In the genomic region with DNA sequence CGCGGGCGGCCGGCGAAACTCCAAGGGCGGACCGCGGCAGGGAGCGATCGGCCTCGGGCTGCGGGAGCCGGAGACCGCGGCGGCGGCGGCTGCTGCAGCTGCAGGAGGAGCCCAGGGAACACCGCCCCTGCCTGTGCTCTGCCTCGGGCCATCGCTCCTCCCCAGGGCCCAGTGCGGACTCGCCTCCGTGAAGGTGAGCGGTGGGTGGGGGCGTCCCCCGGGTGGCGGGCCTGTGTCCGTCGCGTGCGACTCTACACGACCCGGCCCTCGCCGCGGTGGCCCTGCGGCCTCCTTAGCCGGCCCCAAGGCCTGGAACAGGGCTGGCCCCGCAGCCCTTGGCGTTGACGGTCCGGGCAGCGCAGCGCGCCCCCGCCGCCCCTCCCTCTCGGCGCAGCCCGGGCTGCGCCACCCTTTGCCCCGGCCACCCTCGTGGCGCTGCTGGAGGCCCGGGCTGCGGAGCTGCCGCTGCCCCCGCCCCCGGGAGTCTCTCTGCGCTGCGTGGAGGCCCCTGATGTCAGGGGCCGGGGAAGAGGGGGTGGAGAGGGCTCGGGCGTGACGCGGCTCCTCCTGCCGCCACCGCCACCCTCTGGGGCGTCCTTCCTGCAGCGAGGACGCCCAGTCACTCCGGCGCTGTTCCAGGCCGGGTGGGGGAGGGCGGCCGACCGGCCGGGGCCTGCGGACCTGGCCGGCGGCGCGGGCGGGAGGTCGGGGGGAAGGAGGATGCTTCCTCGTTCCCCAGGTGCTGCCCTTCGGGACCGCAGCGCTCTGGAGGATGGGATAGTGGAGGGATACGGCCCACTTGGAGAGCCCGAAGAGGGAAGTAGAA, we compare ENCODE assay signal across 1 cellular context.
TF ChIP-seq lines count a peak whose summit lies in the region.

No MANE protein-coding gene starts in this region.

TF ChIP-seq in GM12878, 131 proteins besides CTCF, POLR2A, EP300 and RAD21 (continued from another document):
- TF ChIP-seq, protein P1, sequence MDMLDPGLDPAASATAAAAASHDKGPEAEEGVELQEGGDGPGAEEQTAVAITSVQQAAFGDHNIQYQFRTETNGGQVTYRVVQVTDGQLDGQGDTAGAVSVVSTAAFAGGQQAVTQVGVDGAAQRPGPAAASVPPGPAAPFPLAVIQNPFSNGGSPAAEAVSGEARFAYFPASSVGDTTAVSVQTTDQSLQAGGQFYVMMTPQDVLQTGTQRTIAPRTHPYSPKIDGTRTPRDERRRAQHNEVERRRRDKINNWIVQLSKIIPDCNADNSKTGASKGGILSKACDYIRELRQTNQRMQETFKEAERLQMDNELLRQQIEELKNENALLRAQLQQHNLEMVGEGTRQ (IDR thresholded peaks at IDR 0.05; ENCODE audit: borderline replicate concordance, low read depth, low read length) = no peak
- TF ChIP-seq, protein P2, sequence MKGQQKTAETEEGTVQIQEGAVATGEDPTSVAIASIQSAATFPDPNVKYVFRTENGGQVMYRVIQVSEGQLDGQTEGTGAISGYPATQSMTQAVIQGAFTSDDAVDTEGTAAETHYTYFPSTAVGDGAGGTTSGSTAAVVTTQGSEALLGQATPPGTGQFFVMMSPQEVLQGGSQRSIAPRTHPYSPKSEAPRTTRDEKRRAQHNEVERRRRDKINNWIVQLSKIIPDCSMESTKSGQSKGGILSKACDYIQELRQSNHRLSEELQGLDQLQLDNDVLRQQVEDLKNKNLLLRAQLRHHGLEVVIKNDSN (IDR thresholded peaks at IDR 0.05; ENCODE audit: borderline replicate concordance, extremely low read length, insufficient read depth, low read depth, low read length) = no peak
- TF ChIP-seq, protein P3, sequence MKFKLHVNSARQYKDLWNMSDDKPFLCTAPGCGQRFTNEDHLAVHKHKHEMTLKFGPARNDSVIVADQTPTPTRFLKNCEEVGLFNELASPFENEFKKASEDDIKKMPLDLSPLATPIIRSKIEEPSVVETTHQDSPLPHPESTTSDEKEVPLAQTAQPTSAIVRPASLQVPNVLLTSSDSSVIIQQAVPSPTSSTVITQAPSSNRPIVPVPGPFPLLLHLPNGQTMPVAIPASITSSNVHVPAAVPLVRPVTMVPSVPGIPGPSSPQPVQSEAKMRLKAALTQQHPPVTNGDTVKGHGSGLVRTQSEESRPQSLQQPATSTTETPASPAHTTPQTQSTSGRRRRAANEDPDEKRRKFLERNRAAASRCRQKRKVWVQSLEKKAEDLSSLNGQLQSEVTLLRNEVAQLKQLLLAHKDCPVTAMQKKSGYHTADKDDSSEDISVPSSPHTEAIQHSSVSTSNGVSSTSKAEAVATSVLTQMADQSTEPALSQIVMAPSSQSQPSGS (IDR thresholded peaks at IDR 0.05; ENCODE audit: low read length) = no peak
- no peak for TF ChIP-seq SIX5 (IDR thresholded peaks at IDR 0.05; ENCODE audit: low read depth, low read length, severe bottlenecking)
- TF ChIP-seq, protein P4, sequence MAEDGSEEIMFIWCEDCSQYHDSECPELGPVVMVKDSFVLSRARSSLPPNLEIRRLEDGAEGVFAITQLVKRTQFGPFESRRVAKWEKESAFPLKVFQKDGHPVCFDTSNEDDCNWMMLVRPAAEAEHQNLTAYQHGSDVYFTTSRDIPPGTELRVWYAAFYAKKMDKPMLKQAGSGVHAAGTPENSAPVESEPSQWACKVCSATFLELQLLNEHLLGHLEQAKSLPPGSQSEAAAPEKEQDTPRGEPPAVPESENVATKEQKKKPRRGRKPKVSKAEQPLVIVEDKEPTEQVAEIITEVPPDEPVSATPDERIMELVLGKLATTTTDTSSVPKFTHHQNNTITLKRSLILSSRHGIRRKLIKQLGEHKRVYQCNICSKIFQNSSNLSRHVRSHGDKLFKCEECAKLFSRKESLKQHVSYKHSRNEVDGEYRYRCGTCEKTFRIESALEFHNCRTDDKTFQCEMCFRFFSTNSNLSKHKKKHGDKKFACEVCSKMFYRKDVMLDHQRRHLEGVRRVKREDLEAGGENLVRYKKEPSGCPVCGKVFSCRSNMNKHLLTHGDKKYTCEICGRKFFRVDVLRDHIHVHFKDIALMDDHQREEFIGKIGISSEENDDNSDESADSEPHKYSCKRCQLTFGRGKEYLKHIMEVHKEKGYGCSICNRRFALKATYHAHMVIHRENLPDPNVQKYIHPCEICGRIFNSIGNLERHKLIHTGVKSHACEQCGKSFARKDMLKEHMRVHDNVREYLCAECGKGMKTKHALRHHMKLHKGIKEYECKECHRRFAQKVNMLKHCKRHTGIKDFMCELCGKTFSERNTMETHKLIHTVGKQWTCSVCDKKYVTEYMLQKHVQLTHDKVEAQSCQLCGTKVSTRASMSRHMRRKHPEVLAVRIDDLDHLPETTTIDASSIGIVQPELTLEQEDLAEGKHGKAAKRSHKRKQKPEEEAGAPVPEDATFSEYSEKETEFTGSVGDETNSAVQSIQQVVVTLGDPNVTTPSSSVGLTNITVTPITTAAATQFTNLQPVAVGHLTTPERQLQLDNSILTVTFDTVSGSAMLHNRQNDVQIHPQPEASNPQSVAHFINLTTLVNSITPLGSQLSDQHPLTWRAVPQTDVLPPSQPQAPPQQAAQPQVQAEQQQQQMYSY (CRISPR knock-in tag; IDR thresholded peaks at IDR 0.05) = no peak
- TF ChIP-seq BACH1 (IDR thresholded peaks at IDR 0.05; ENCODE audit: borderline replicate concordance) = peak; percentile 71; the same call in 1 of the 2 replicates
- no peak for TF ChIP-seq MYC (IDR thresholded peaks at IDR 0.05; ENCODE audit: insufficient read depth, insufficient read length, insufficient replicate concordance, low read length, severe bottlenecking)
- TF ChIP-seq ZBTB40 (IDR thresholded peaks at IDR 0.05; ENCODE audit: borderline replicate concordance) = no peak
- no peak; the same call in 1 of the 2 replicates for TF ChIP-seq NR2F1 (conservative IDR thresholded peaks at IDR 0.05)
- no peak for TF ChIP-seq ETV6 (conservative IDR thresholded peaks at IDR 0.05 in 1 of 2, IDR thresholded peaks at IDR 0.05 in 1 of 2; ENCODE audit: borderline replicate concordance in 1 of 2, low read depth in 1 of 2)
- TF ChIP-seq NBN (IDR thresholded peaks at IDR 0.05) = no peak
- no peak for TF ChIP-seq ZBED1 (IDR thresholded peaks at IDR 0.05; ENCODE audit: borderline replicate concordance)
- TF ChIP-seq ESRRA (IDR thresholded peaks at IDR 0.05; ENCODE audit: low read length) = no peak
- no peak for TF ChIP-seq TAF1 (IDR thresholded peaks at IDR 0.05; ENCODE audit: borderline replicate concordance, low read depth, low read length)
- no peak for TF ChIP-seq EZH2 (IDR thresholded peaks at IDR 0.05; ENCODE audit: borderline replicate concordance, control insufficient read depth, low read depth, low read length)
- no peak for TF ChIP-seq POU2F2 (IDR thresholded peaks at IDR 0.05; ENCODE audit: borderline replicate concordance, low read depth, low read length)
- no peak for TF ChIP-seq E2F4 (IDR thresholded peaks at IDR 0.05; ENCODE audit: low read depth, low read length)
